In the genomic region with DNA sequence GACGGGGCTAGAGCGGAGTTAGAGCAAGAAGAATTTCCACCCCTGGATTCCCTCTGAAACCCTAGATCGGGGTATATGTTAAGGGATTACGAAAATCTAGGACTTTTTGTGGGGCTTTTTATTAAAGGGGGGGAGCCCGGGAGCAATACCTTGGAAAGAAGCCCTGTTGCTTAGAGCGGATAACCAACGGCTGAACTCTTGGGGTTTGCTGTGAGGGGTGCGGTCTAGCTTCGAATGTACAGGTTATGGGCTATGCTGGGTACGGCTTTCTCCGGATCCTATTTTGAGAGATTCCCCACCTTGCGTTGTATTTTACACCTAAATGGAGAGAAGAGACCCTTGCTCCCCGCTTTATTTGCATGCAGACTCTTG, we compare ENCODE assay signal across 8 cellular contexts. TPM values are rescaled to one million over a fixed set of nuclear protein-coding genes. Genes with fewer than 3 reads are reported as not detected.
DNase-seq lines count a peak whose midpoint lies in the region; ATAC-seq and TF ChIP-seq lines count a peak whose summit lies in the region.

No MANE protein-coding gene starts in this region.

- H3K4me1 ChIP-seq in ascending aorta (peaks cover 0 to 22% of the 10 kb centered on the region in 2 donors), liver (ENCODE audit: control insufficient read depth in 4 of 4, insufficient read depth in 4 of 4, low read length in 3 of 4) (peaks cover 2 to 21% (median 18%) of the 10 kb centered on the region in 4 donors), upper lobe of left lung (peaks cover 9 to 37% (median 20%) of the 10 kb centered on the region in 4 donors)

- no peaks in the 10 kb centered on the region for H3K9me3 ChIP-seq in ascending aorta
- H3K9me3 ChIP-seq in liver (ENCODE audit: control insufficient read depth in 4 of 4, low read length in 3 of 4): no peaks in the 10 kb centered on the region
- no peaks in the 10 kb centered on the region for H3K9me3 ChIP-seq in upper lobe of left lung

- H3K27me3 ChIP-seq in ascending aorta (no peaks in the 10 kb centered on the region), liver (ENCODE audit: control insufficient read depth in 4 of 4, insufficient read depth in 4 of 4, low read length in 3 of 4) (no peaks in the 10 kb centered on the region), upper lobe of left lung (no peaks in the 10 kb centered on the region)

- H3K9ac ChIP-seq in liver (ENCODE audit: low read depth in 1 of 2, low read length in 2 of 2): peak overlapping the region in 1 of 2 donors; percentile 6

- H3K4me3 ChIP-seq in Jurkat, Clone E6-1 (ENCODE audit: low read length): peak overlapping the region; percentile 71
- peak overlapping the region; percentile 80 to 83 for H3K4me3 ChIP-seq in ascending aorta
- peak overlapping the region; percentile 59 to 88 (median 65) for H3K4me3 ChIP-seq in liver (ENCODE audit: low read depth in 1 of 3, low read length in 3 of 3)
- peak overlapping the region; percentile 79 to 91 (median 80) for H3K4me3 ChIP-seq in upper lobe of left lung

- TF ChIP-seq CTCF in GM10266 (IDR thresholded peaks at IDR 0.05; ENCODE audit: control insufficient read depth, insufficient read depth, low read depth, missing control alignments) (no peak), ascending aorta (IDR thresholded peaks at IDR 0.05) (no peak), liver (IDR thresholded peaks at IDR 0.05; ENCODE audit: low read depth, low read length, missing input control) (no peak), upper lobe of left lung (IDR thresholded peaks at IDR 0.05) (no peak)

- peaks cover 0 to 3% of the 10 kb centered on the region in 2 donors for H3K36me3 ChIP-seq in ascending aorta
- H3K36me3 ChIP-seq in liver (ENCODE audit: control insufficient read depth in 4 of 4, insufficient read depth in 3 of 4, low read depth in 1 of 4, low read length in 3 of 4): peaks cover 0 to 2% (median 0%) of the 10 kb centered on the region in 4 donors
- no peaks in the 10 kb centered on the region for H3K36me3 ChIP-seq in upper lobe of left lung

- WGBS in liver: 13% methylated on average over 13 of the region's 13 CpGs
- WGBS in upper lobe of left lung, 2 donors: 6% methylated on average over 11 to 13 of the region's 13 CpGs

- no peak for TF ChIP-seq EP300 in upper lobe of left lung (IDR thresholded peaks at IDR 0.05)

- intact Hi-C loops in ascending aorta (cut with DNase I): loop anchor here (1.0 to 10.0 kb wide), 7 partner anchors 24 to 415 kb away; partner anchors contain the start of genes EIF2D, MAPKAPK2 and YOD1

- TF ChIP-seq RAD21 in liver (IDR thresholded peaks at IDR 0.05): no peak

- H3K27ac ChIP-seq in ascending aorta: peak overlapping the region; percentile 77 to 79
- peak overlapping the region; percentile 70 to 77 for H3K27ac ChIP-seq in liver (ENCODE audit: low read depth in 1 of 2, low read length in 2 of 2)
- peak overlapping the region; percentile 75 to 88 (median 80) for H3K27ac ChIP-seq in upper lobe of left lung

- peak; percentile 31 for DNase-seq in GM10266 (ENCODE audit: extremely low spot score)
- DNase-seq in Jurkat, Clone E6-1 (ENCODE audit: low read depth, low spot score): no peak
- no peak for DNase-seq in ascending aorta (ENCODE audit: low spot score in 2 of 2)
- no peak for DNase-seq in upper lobe of left lung
- DNase-seq in NCI-H128 (lab: John Stamatoyannopoulos, UW; ENCODE audit: unreplicated experiment): no peak

- no peak for TF ChIP-seq POLR2A in upper lobe of left lung (IDR thresholded peaks at IDR 0.05)

- no peak for ATAC-seq in upper lobe of left lung (ENCODE audit: low FRiP score in 2 of 2)
- no peak for ATAC-seq in HG03442 (IDR thresholded peaks at IDR 0.05; ENCODE audit: unreplicated experiment)
- no peak for ATAC-seq in GM18867 (IDR thresholded peaks at IDR 0.05; ENCODE audit: unreplicated experiment)

TF ChIP-seq in liver, 16 proteins besides CTCF, POLR2A, EP300 and RAD21:
- TF ChIP-seq EGR1 (IDR thresholded peaks at IDR 0.05; ENCODE audit: low read depth in 2 of 2) (no peak), HNF4G (IDR thresholded peaks at IDR 0.05) (no peak), RXRA (IDR thresholded peaks at IDR 0.05) (no peak), MAX (IDR thresholded peaks at IDR 0.05) (no peak), GABPA (IDR thresholded peaks at IDR 0.05 in 1 of 2, conservative IDR thresholded peaks at IDR 0.05 in 1 of 2) (no peak), SP1 (IDR thresholded peaks at IDR 0.05) (no peak), NR2F2 (IDR thresholded peaks at IDR 0.05) (no peak), HNF4A (conservative IDR thresholded peaks at IDR 0.05) (no peak), FOXA2 (IDR thresholded peaks at IDR 0.05) (no peak), ATF3 (IDR thresholded peaks at IDR 0.05) (no peak), JUND (IDR thresholded peaks at IDR 0.05) (no peak), FOXA1 (IDR thresholded peaks at IDR 0.05) (no peak), TAF1 (conservative IDR thresholded peaks at IDR 0.05) (no peak), REST (IDR thresholded peaks at IDR 0.05) (no peak), YY1 (IDR thresholded peaks at IDR 0.05) (no peak)
- TF ChIP-seq, protein P1, sequence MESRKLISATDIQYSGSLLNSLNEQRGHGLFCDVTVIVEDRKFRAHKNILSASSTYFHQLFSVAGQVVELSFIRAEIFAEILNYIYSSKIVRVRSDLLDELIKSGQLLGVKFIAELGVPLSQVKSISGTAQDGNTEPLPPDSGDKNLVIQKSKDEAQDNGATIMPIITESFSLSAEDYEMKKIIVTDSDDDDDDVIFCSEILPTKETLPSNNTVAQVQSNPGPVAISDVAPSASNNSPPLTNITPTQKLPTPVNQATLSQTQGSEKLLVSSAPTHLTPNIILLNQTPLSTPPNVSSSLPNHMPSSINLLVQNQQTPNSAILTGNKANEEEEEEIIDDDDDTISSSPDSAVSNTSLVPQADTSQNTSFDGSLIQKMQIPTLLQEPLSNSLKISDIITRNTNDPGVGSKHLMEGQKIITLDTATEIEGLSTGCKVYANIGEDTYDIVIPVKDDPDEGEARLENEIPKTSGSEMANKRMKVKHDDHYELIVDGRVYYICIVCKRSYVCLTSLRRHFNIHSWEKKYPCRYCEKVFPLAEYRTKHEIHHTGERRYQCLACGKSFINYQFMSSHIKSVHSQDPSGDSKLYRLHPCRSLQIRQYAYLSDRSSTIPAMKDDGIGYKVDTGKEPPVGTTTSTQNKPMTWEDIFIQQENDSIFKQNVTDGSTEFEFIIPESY (IDR thresholded peaks at IDR 0.05): no peak

RNA-seq across cellular contexts. Expression of gene DYRK3, which starts 0.6 kb away (rescaled TPM):
- 12.4 TPM for polyA plus RNA-seq in Jurkat, Clone E6-1 (2012; ENCODE audit: insufficient read depth, insufficient read length)
- total RNA-seq in ascending aorta (17.9 TPM), liver (10 to 100 TPM in 1 of 2 donors, 1 to 10 TPM in 1; 7.8 to 41.8 TPM), upper lobe of left lung (10 to 100 TPM in 2 of 6 donors, 1 to 10 TPM in 4; 4.1 to 20.7 (median 7.0) TPM)
- polyA plus RNA-seq in liver: 1 to 10 TPM; 1.5 to 2.1 TPM

RNA-seq across cellular contexts. Expression of gene EIF2D, which starts 23.7 kb away (rescaled TPM):
- polyA plus RNA-seq in Jurkat, Clone E6-1 (2012; ENCODE audit: insufficient read depth, insufficient read length): 66.3 TPM
- total RNA-seq in ascending aorta: 40.2 TPM
- 10 to 100 TPM; 26.1 to 30.0 TPM for total RNA-seq in liver
- 10 to 100 TPM; 14.7 to 18.1 TPM for polyA plus RNA-seq in liver
- 10 to 100 TPM; 32.6 to 84.9 (median 45.4) TPM for total RNA-seq in upper lobe of left lung

RNA-seq across cellular contexts. Expression of gene MAPKAPK2, which starts 48.7 kb away (rescaled TPM):
- 42.0 TPM for polyA plus RNA-seq in Jurkat, Clone E6-1 (2012; ENCODE audit: insufficient read depth, insufficient read length)
- total RNA-seq in ascending aorta (35.3 TPM), liver (10 to 100 TPM in 1 of 2 donors, 1 to 10 TPM in 1; 9.1 to 20.3 TPM), upper lobe of left lung (100 to 1,000 TPM in 2 of 6 donors, 10 to 100 TPM in 4; 64.8 to 135 (median 84.3) TPM)
- 10 to 100 TPM in 1 of 2 donors, 1 to 10 TPM in 1; 7.5 to 24.5 TPM for polyA plus RNA-seq in liver
